In the genomic region with DNA sequence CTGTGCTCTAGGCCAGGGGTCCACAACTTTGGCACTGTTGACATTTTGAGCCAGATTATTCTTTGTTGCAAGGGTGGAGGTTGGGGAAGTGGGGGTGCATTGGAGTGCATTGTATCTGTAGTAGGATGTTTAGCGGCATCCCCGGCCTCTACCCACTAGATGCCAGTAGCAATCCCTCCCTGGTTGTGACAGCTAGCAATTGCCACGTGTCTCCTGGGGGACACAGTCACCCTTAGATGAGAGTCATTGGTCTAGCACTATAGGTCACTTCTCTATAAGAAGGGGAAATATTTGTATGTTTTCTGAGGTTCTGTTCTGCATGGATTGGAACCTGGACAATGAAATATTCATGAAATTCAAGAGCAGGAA, we compare ENCODE assay signal across 1 cellular context.
TF ChIP-seq lines count a peak whose summit lies in the region.

No MANE protein-coding gene starts in this region.

TF ChIP-seq in HCT116, 20 proteins besides CTCF, POLR2A, EP300 and RAD21 (continued from another document):
- TF ChIP-seq, protein P1, sequence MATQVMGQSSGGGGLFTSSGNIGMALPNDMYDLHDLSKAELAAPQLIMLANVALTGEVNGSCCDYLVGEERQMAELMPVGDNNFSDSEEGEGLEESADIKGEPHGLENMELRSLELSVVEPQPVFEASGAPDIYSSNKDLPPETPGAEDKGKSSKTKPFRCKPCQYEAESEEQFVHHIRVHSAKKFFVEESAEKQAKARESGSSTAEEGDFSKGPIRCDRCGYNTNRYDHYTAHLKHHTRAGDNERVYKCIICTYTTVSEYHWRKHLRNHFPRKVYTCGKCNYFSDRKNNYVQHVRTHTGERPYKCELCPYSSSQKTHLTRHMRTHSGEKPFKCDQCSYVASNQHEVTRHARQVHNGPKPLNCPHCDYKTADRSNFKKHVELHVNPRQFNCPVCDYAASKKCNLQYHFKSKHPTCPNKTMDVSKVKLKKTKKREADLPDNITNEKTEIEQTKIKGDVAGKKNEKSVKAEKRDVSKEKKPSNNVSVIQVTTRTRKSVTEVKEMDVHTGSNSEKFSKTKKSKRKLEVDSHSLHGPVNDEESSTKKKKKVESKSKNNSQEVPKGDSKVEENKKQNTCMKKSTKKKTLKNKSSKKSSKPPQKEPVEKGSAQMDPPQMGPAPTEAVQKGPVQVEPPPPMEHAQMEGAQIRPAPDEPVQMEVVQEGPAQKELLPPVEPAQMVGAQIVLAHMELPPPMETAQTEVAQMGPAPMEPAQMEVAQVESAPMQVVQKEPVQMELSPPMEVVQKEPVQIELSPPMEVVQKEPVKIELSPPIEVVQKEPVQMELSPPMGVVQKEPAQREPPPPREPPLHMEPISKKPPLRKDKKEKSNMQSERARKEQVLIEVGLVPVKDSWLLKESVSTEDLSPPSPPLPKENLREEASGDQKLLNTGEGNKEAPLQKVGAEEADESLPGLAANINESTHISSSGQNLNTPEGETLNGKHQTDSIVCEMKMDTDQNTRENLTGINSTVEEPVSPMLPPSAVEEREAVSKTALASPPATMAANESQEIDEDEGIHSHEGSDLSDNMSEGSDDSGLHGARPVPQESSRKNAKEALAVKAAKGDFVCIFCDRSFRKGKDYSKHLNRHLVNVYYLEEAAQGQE (IDR thresholded peaks at IDR 0.05; ENCODE audit: low read depth), result no peak
- no peak for TF ChIP-seq TCF7L2 (IDR thresholded peaks at IDR 0.05; ENCODE audit: borderline replicate concordance, extremely low read depth, insufficient read depth, insufficient read length)
- no peak for TF ChIP-seq FOSL1 (IDR thresholded peaks at IDR 0.05; ENCODE audit: low read depth)
- no peak for TF ChIP-seq POLR2AphosphoS5 (IDR thresholded peaks at IDR 0.05; ENCODE audit: low read depth, low read length)
TF ChIP-seq in HCT116: peak in this region for 0.
